ENCODE assay signal across 11 cellular contexts in the genomic region with DNA sequence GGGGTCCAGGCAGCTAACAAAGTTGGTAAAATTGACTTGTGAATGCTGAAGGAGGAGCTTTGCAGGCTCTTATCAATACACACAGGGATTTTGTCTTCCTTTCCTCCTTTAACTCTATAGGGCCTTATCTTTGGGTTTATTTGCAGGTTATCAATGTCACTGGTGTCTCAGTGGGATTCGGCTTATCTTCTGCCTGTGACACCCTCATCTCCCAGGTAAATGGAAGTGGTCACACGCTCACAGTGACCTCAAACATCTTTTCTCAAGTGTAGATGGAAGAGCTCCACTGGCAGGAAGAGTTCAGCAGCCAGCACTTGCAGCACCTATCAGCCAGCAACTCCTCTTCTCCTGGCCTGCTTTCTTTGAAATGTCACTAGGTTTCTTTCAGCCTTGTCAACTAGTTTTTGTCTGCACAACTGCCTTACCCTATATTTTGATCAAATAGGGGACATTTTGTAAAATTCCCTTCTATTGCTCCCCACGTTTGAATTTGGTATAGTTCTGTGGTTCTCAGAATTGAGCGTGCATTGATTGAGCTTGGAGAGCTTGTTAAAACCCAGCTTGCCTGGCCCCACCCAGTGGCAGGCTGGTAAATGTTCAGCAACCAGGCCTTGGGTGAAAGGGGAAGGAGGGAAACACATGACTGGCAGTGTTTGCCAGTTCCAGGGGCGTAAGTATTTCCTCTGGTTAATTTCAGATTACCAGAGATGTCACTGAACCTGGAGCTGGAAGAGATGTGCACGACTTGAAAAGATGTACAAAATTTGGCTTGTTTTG. TPM values are rescaled to one million over a fixed set of nuclear protein-coding genes. Genes with fewer than 3 reads are reported as not detected.
A peak's percentile ranks its signal among the peaks of the same experiment; 100 is the strongest.
DNase-seq lines count a peak whose midpoint lies in the region; ATAC-seq and TF ChIP-seq lines count a peak whose summit lies in the region.
"Had no signal": no experiment of that assay in that cellular context is flagged by ENCODE, and none has a peak within 500 bp of the region (broad histone marks: within the 10 kb centered on the region; RNA-seq: fewer than 3 reads in every experiment).

No MANE protein-coding gene starts in this region.

- H3K27ac ChIP-seq in left lung (peak overlapping the region in 1 of 2 donors; percentile 33), tibial artery (peak overlapping the region; percentile 29 to 37), PC-9 (no peak overlapping the region)

- H3K79me2 ChIP-seq in PC-9 (ENCODE audit: low read depth): no peaks in the 10 kb centered on the region

- POLR2A ChIA-PET in activated CD4-positive, alpha-beta T cell treated with anti-CD3 and anti-CD28 coated beads for 36 hours (lab: Charles Lee): interaction anchor here (0.6 kb wide), 1 partner anchor 13 kb away, joined by 3 read pairs; a partner anchor contains a TSS
- POLR2A ChIA-PET in WTC11 (lab: Charles Lee): no interaction called here
- POLR2A ChIA-PET in PC-9 (lab: Charles Lee; ENCODE audit: unreplicated experiment): no interaction called here

- TF ChIP-seq CTCF in WTC11 (IDR thresholded peaks at IDR 0.05): no peak
- no peak for TF ChIP-seq CTCF in left lung (IDR thresholded peaks at IDR 0.05)
- peak; percentile 33 to 38 for TF ChIP-seq CTCF in tibial artery (IDR thresholded peaks at IDR 0.05)
- TF ChIP-seq CTCF in PC-9 (conservative IDR thresholded peaks at IDR 0.05): no peak

- H3K4me3 Mint-ChIP-seq in activated CD4-positive, alpha-beta T cell treated with anti-CD3 and anti-CD28 coated beads for 36 hours: no peak overlapping the region
- no peak overlapping the region for H3K4me3 Mint-ChIP-seq in activated CD4-positive, alpha-beta T cell treated with anti-CD3 and anti-CD28 coated beads, Interleukin-2, amount 10 ng/mL, durations not matched to agents 24 days and 14 days
- no peak overlapping the region for H3K4me3 Mint-ChIP-seq in WTC11
- H3K4me3 Mint-ChIP-seq: activated naive CD8-positive, alpha-beta T cell treated with anti-CD3 and anti-CD28 coated beads, Interleukin-2, amount 50 U/mL, for 24 hours; T-helper 2 cell treated with Interferon-gamma antibody and Interleukin-4, amounts not matched to agents 5 μg/mL and 100 μg/mL, for 36 hours had no signal

- no peak overlapping the region for H3K27ac Mint-ChIP-seq in activated CD4-positive, alpha-beta T cell treated with anti-CD3 and anti-CD28 coated beads for 36 hours
- H3K27ac Mint-ChIP-seq in activated CD4-positive, alpha-beta T cell treated with anti-CD3 and anti-CD28 coated beads, Interleukin-2, amount 10 ng/mL, durations not matched to agents 24 days and 14 days: no peak overlapping the region
- no peak overlapping the region for H3K27ac Mint-ChIP-seq in WTC11
- H3K27ac Mint-ChIP-seq: activated naive CD8-positive, alpha-beta T cell treated with anti-CD3 and anti-CD28 coated beads, Interleukin-2, amount 50 U/mL, for 24 hours; T-helper 2 cell treated with Interferon-gamma antibody and Interleukin-4, amounts not matched to agents 5 μg/mL and 100 μg/mL, for 36 hours had no signal

- H3K36me3 ChIP-seq in left lung: no peaks in the 10 kb centered on the region
- no peaks in the 10 kb centered on the region for H3K36me3 ChIP-seq in tibial artery
- H3K36me3 ChIP-seq in PC-9 (ENCODE audit: low read depth): no peaks in the 10 kb centered on the region

- no peaks in the 10 kb centered on the region for H3K36me3 Mint-ChIP-seq in activated CD4-positive, alpha-beta T cell treated with anti-CD3 and anti-CD28 coated beads for 36 hours (ENCODE audit: low read depth)
- H3K36me3 Mint-ChIP-seq in activated CD4-positive, alpha-beta T cell treated with anti-CD3 and anti-CD28 coated beads, Interleukin-2, amount 10 ng/mL, durations not matched to agents 24 days and 14 days (ENCODE audit: low read depth): no peaks in the 10 kb centered on the region
- peaks cover 5% of the 10 kb centered on the region for H3K36me3 Mint-ChIP-seq in WTC11

- no peaks in the 10 kb centered on the region for H3K27me3 ChIP-seq in left lung
- no peaks in the 10 kb centered on the region for H3K27me3 ChIP-seq in tibial artery
- no peaks in the 10 kb centered on the region for H3K27me3 ChIP-seq in PC-9 (ENCODE audit: insufficient read depth, low read depth)

- no peaks in the 10 kb centered on the region for H4K20me1 ChIP-seq in PC-9 (ENCODE audit: insufficient read depth)

- H3K4me2 ChIP-seq in PC-9: no peak overlapping the region

- no peaks in the 10 kb centered on the region for H3K27me3 Mint-ChIP-seq in activated CD4-positive, alpha-beta T cell treated with anti-CD3 and anti-CD28 coated beads for 36 hours
- H3K27me3 Mint-ChIP-seq in activated CD4-positive, alpha-beta T cell treated with anti-CD3 and anti-CD28 coated beads, Interleukin-2, amount 10 ng/mL, durations not matched to agents 24 days and 14 days: no peaks in the 10 kb centered on the region
- no peaks in the 10 kb centered on the region for H3K27me3 Mint-ChIP-seq in WTC11 (ENCODE audit: low read depth)

- intact Hi-C loops in activated CD4-positive, alpha-beta T cell treated with anti-CD3 and anti-CD28 coated beads for 36 hours (cut with DNase I, micrococcal nuclease): no loop called here
- intact Hi-C loops in activated CD4-positive, alpha-beta T cell treated with anti-CD3 and anti-CD28 coated beads, Interleukin-2, amount 10 ng/mL, durations not matched to agents 24 days and 14 days (cut with micrococcal nuclease): no loop called here
- intact Hi-C loops in left lung (cut with DNase I) (no loop called here), tibial artery (cut with DNase I; ENCODE audit: low total_unique reads) (no loop called here), PC-9 (cut with micrococcal nuclease; ENCODE audit: unreplicated experiment) (no loop called here)

- DNase-seq in activated CD4-positive, alpha-beta T cell treated with anti-CD3 and anti-CD28 coated beads for 36 hours: peak; percentile 22
- no peak for DNase-seq in activated CD4-positive, alpha-beta T cell treated with anti-CD3 and anti-CD28 coated beads, Interleukin-2, amount 10 ng/mL, durations not matched to agents 24 days and 14 days
- peak; percentile 23 for DNase-seq in WTC11 (ENCODE audit: low spot score)
- peak in 1 of 2 donors; percentile 56 for DNase-seq in left lung
- DNase-seq in tibial artery: peak; percentile 72 to 77
- no peak for DNase-seq in PC-9
- DNase-seq in DMS79 treated with DMSO at 0.1 percent for 48 hours (lab: John Stamatoyannopoulos, UW): no peak
- DNase-seq: activated naive CD8-positive, alpha-beta T cell treated with anti-CD3 and anti-CD28 coated beads, Interleukin-2, amount 50 U/mL, for 24 hours; retina had no signal

- no peaks in the 10 kb centered on the region for H3K4me1 Mint-ChIP-seq in activated CD4-positive, alpha-beta T cell treated with anti-CD3 and anti-CD28 coated beads for 36 hours
- no peaks in the 10 kb centered on the region for H3K4me1 Mint-ChIP-seq in activated CD4-positive, alpha-beta T cell treated with anti-CD3 and anti-CD28 coated beads, Interleukin-2, amount 10 ng/mL, durations not matched to agents 24 days and 14 days
- peaks cover 29% of the 10 kb centered on the region for H3K4me1 Mint-ChIP-seq in WTC11

- H3K4me1 ChIP-seq in left lung (peaks cover 0 to 24% of the 10 kb centered on the region in 2 donors), tibial artery (peaks cover 0 to 20% (median 8%) of the 10 kb centered on the region in 4 donors), PC-9 (replicated peaks; ENCODE audit: insufficient read depth) (0 out of 2 replicates have a peak, but pooled peaks cover 5% of the 10 kb centered on the region)

- no peaks in the 10 kb centered on the region for H3K9me3 Mint-ChIP-seq in activated CD4-positive, alpha-beta T cell treated with anti-CD3 and anti-CD28 coated beads for 36 hours (ENCODE audit: low read depth)
- no peaks in the 10 kb centered on the region for H3K9me3 Mint-ChIP-seq in activated CD4-positive, alpha-beta T cell treated with anti-CD3 and anti-CD28 coated beads, Interleukin-2, amount 10 ng/mL, durations not matched to agents 24 days and 14 days
- H3K9me3 Mint-ChIP-seq in WTC11: peaks cover 4% of the 10 kb centered on the region; the same call in 1 of the 2 replicates
- H3K9me3 Mint-ChIP-seq: activated naive CD8-positive, alpha-beta T cell treated with anti-CD3 and anti-CD28 coated beads, Interleukin-2, amount 50 U/mL, for 24 hours; T-helper 2 cell treated with Interferon-gamma antibody and Interleukin-4, amounts not matched to agents 5 μg/mL and 100 μg/mL, for 36 hours had no signal

- no TSS peak for BruUV-seq in PC-9 (replicated peaks; lab: Mats Ljungman, UMichigan)

- H3F3A ChIP-seq in PC-9 (ENCODE audit: insufficient read depth, low read depth): no peaks in the 10 kb centered on the region

- no peak for ATAC-seq in activated CD4-positive, alpha-beta T cell treated with anti-CD3 and anti-CD28 coated beads for 36 hours
- no peak for ATAC-seq in WTC11
- ATAC-seq in left lung: peak; percentile 79
- no peak for ATAC-seq in GM18867 (IDR thresholded peaks at IDR 0.05; ENCODE audit: unreplicated experiment)
- ATAC-seq: activated naive CD8-positive, alpha-beta T cell treated with anti-CD3 and anti-CD28 coated beads, Interleukin-2, amount 50 U/mL, for 24 hours had no signal

- no peaks in the 10 kb centered on the region for H3K9me3 ChIP-seq in left lung
- no peaks in the 10 kb centered on the region for H3K9me3 ChIP-seq in tibial artery
- no peaks in the 10 kb centered on the region for H3K9me3 ChIP-seq in PC-9 (ENCODE audit: insufficient read depth, low read depth)

- H2AFZ ChIP-seq in PC-9: no peak overlapping the region

- H3K9me2 ChIP-seq in PC-9 (ENCODE audit: insufficient read depth): no peaks in the 10 kb centered on the region

- CTCF ChIA-PET in activated CD4-positive, alpha-beta T cell treated with anti-CD3 and anti-CD28 coated beads for 36 hours (lab: Charles Lee): interaction anchor here (0.7 to 1.2 kb wide), 4 partner anchors 33 to 216 kb away, joined by 3 to 8 read pairs (median 3); no protein-coding TSS in a partner anchor
- CTCF ChIA-PET in WTC11 (lab: Charles Lee): interaction anchor here (0.8 to 1.9 kb wide), 8 partner anchors 21 to 220 kb away, joined by 3 to 10 read pairs (median 4); a partner anchor contains a TSS
- CTCF ChIA-PET in PC-9 (lab: Charles Lee): interaction anchor here (0.7 kb wide), 1 partner anchor 182 kb away, joined by 3 read pairs; no protein-coding TSS in a partner anchor

- H3K4me3 ChIP-seq in left lung: no peak overlapping the region
- no peak overlapping the region for H3K4me3 ChIP-seq in tibial artery
- no peak overlapping the region for H3K4me3 ChIP-seq in PC-9

RNA-seq across cellular contexts. Expression of a gene that starts 12.8 kb away (rescaled TPM):
- total RNA-seq in activated CD4-positive, alpha-beta T cell treated with anti-CD3 and anti-CD28 coated beads for 36 hours: under 1 TPM in 1 of 2 experiments, not detected in 1; 0.25 TPM
- not detected in 2 replicates for total RNA-seq in activated CD4-positive, alpha-beta T cell treated with anti-CD3 and anti-CD28 coated beads, Interleukin-2, amount 10 ng/mL, durations not matched to agents 24 days and 14 days
- total RNA-seq in WTC11 (2021) (2.5 to 3.3 TPM (median 2.9 TPM) in 3 replicates), left lung (10 to 100 TPM in 1 of 2 donors, 1 to 10 TPM in 1; 5.5 to 16.2 TPM), PC-9 (2021) (1.3 and 2.3 TPM in 2 replicates)

Comparison
In these comparisons a context has a peak if more than half of its experiments do, and no peak if none do; other contexts are left out.
1. DNase-seq: peak in activated CD4-positive, alpha-beta T cell treated with anti-CD3 and anti-CD28 coated beads for 36 hours (single experiment), WTC11 (single experiment) and tibial artery (2 of 2); none in activated CD4-positive, alpha-beta T cell treated with anti-CD3 and anti-CD28 coated beads, Interleukin-2, amount 10 ng/mL, durations not matched to agents 24 days and 14 days (single experiment), PC-9 (0 of 2) and DMS79 treated with DMSO at 0.1 percent for 48 hours (single experiment).
2. CTCF ChIP-seq: peak in tibial artery (2 of 2); none in WTC11 (single experiment), left lung (0 of 2) and PC-9 (single experiment).